In the genomic region with DNA sequence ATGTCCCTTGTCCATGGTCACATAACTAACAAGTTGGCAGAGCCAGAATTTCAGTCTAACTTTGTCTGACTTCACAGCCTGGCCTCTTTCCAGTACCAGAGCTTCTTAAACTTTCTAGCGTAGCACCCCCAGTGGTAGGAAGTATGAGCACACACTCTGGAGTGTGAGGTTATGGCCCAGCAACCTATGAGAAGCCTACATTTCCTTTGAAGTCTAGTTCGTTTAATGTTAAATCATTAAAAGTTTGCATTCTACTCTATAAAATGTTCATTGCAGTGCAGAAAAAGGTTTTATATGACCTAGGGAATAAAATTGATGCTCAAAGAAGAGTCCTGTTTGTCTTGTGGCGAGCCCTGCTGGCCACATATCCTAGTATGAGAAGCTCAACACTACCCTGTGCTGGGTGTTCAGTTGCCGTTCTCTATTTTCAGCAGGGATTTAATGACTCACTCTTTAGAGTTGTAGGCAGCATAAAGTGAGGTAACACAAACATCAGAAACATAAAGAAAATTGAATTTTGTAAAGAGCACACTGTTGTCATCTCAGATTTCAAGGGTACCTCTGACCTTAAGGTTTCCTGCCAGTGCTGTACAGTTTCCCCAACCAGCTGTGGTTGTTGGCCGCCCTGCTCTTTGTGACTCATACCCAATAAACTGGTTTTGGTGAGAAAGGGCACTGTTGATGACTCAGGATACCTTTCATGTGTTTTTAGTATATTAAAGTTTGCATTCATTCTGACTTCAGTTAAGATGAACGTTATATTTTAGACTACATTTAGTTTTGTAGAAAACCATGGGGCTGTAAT, we compare ENCODE assay signal across 1 cellular context.
TF ChIP-seq lines count a peak whose summit lies in the region.

No MANE protein-coding gene starts in this region.

TF ChIP-seq in HepG2, 621 proteins besides CTCF, POLR2A, EP300 and RAD21 (continued from another document):
- TF ChIP-seq, protein P1, sequence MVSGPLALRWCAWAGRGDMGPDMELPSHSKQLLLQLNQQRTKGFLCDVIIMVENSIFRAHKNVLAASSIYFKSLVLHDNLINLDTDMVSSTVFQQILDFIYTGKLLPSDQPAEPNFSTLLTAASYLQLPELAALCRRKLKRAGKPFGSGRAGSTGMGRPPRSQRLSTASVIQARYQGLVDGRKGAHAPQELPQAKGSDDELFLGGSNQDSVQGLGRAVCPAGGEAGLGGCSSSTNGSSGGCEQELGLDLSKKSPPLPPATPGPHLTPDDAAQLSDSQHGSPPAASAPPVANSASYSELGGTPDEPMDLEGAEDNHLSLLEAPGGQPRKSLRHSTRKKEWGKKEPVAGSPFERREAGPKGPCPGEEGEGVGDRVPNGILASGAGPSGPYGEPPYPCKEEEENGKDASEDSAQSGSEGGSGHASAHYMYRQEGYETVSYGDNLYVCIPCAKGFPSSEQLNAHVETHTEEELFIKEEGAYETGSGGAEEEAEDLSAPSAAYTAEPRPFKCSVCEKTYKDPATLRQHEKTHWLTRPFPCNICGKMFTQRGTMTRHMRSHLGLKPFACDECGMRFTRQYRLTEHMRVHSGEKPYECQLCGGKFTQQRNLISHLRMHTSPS (CRISPR knock-in tag; IDR thresholded peaks at IDR 0.05; ENCODE audit: low read depth) = no peak
